27 cellular contexts compared by ENCODE assay signal in the genomic region with DNA sequence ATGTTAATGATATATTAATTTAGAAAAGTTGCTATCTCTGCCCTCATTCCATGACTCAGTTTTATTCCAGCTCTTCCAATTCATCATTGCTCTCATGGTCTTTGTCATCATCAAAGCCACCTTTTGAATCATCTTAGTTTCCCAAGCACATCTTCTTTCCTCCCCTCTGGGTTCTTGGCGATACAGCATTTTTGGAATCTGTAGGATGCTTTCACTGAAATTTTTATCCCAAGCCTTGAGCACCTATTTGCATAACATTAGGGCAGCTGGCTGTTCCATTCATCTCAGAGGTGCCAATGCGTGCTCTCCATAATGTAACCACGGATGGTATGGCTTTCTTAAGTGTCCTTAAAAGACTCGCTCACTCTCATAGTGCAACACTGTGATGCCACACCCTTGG.
"Had no signal": no experiment of that assay in that cellular context is flagged by ENCODE, and none has a peak within 500 bp of the region (broad histone marks: within the 10 kb centered on the region; RNA-seq: fewer than 3 reads in every experiment).

No MANE protein-coding gene starts in this region.

- H3K4me3 Mint-ChIP-seq: activated CD4-positive, alpha-beta memory T cell treated with anti-CD3 and anti-CD28 coated beads, Interleukin-2, amount 10 ng/mL, durations not matched to agents 7 days and 5 days; activated CD4-positive, alpha-beta T cell treated with anti-CD3 and anti-CD28 coated beads, Interleukin-2, amount 10 ng/mL, durations not matched to agents 7 days and 5 days; activated T-cell treated with anti-CD3 and anti-CD28 coated beads, Interleukin-2, amount 50 U/mL, for 24 hours; naive B cell; type B pancreatic cell had no signal

- H3K27ac ChIP-seq: brain microvascular endothelial cell, dorsolateral prefrontal cortex, left lung, right lobe of liver, testis had no signal

- H3K9me3 ChIP-seq: gastroesophageal sphincter, left lung, ovary, right lobe of liver, testis, uterus had no signal

- H3K27me3 ChIP-seq: brain microvascular endothelial cell, gastroesophageal sphincter, left lung, ovary, right lobe of liver, testis, uterus had no signal

- H3K9me3 Mint-ChIP-seq: activated CD4-positive, alpha-beta memory T cell treated with anti-CD3 and anti-CD28 coated beads, Interleukin-2, amount 10 ng/mL, durations not matched to agents 7 days and 5 days; activated CD4-positive, alpha-beta T cell treated with anti-CD3 and anti-CD28 coated beads, Interleukin-2, amount 10 ng/mL, durations not matched to agents 7 days and 5 days; activated T-cell treated with anti-CD3 and anti-CD28 coated beads, Interleukin-2, amount 50 U/mL, for 24 hours; naive B cell; type B pancreatic cell had no signal

- H3K36me3 Mint-ChIP-seq: type B pancreatic cell had no signal

- H3K4me3 ChIP-seq: coronary artery, dorsolateral prefrontal cortex, gastroesophageal sphincter, left lung, lung, ovary, right lobe of liver, testis, uterus had no signal

- H3K27ac Mint-ChIP-seq: activated CD4-positive, alpha-beta memory T cell treated with anti-CD3 and anti-CD28 coated beads, Interleukin-2, amount 10 ng/mL, durations not matched to agents 7 days and 5 days; activated CD4-positive, alpha-beta T cell treated with anti-CD3 and anti-CD28 coated beads, Interleukin-2, amount 10 ng/mL, durations not matched to agents 7 days and 5 days; activated T-cell treated with anti-CD3 and anti-CD28 coated beads, Interleukin-2, amount 50 U/mL, for 24 hours; naive B cell; progenitor cell of endocrine pancreas; type B pancreatic cell had no signal

- ATAC-seq: gastroesophageal sphincter, left lung, right lobe of liver had no signal

- DNase-seq: activated CD4-positive, alpha-beta memory T cell treated with anti-CD3 and anti-CD28 coated beads, Interleukin-2, amount 10 ng/mL, durations not matched to agents 7 days and 5 days; activated CD4-positive, alpha-beta T cell treated with anti-CD3 and anti-CD28 coated beads for 1 hour; activated CD4-positive, alpha-beta T cell treated with anti-CD3 and anti-CD28 coated beads, Interleukin-2, amount 10 ng/mL, durations not matched to agents 7 days and 5 days; activated CD8-positive, alpha-beta memory T cell treated with anti-CD3 and anti-CD28 coated beads, Interleukin-2, amount 50 U/mL, for 48 hours; activated gamma-delta T cell; activated naive CD4-positive, alpha-beta T cell treated with anti-CD3 and anti-CD28 coated beads, Interleukin-2, amount 50 U/mL, for 16 hours; activated T-cell treated with anti-CD3 and anti-CD28 coated beads, Interleukin-2, amount 50 U/mL, for 24 hours; amniotic stem cell; brain microvascular endothelial cell; dorsolateral prefrontal cortex; effector memory CD4-positive, alpha-beta T cell; erythroblast; hypothalamus; left lung; naive B cell; right lobe of liver; stimulated activated CD4-positive, alpha-beta T cell treated with anti-CD3 and anti-CD28 coated beads, Interleukin-2, amount 100 ng/mL, for 48 hours; stimulated activated naive CD4-positive, alpha-beta T cell treated with Interleukin-2 at 50 U/mL for 16 hours; T-helper 2 cell; testis; uterus had no signal

- H3K4me1 ChIP-seq: uterus had no signal

- H3K36me3 ChIP-seq: brain microvascular endothelial cell, gastroesophageal sphincter, left lung, ovary, right lobe of liver, uterus had no signal
